In genomic region chr1:161730050-161730564, GRCh38 we compare ENCODE assay signal across 9 cellular contexts. TPM values are rescaled to one million over a fixed set of nuclear protein-coding genes. Genes with fewer than 3 reads are reported as not detected.
DNase-seq lines count a peak whose midpoint lies in the region; ATAC-seq and TF ChIP-seq lines count a peak whose summit lies in the region.
"Had no signal": no experiment of that assay in that cellular context is flagged by ENCODE, and none has a peak within 500 bp of the region (broad histone marks: within the 10 kb centered on the region; RNA-seq: fewer than 3 reads in every experiment).

No MANE protein-coding gene starts in this region.

- peaks cover 39% of the 10 kb centered on the region for H3K4me1 Mint-ChIP-seq in activated CD4-positive, alpha-beta T cell treated with anti-CD3 and anti-CD28 coated beads, Interleukin-2, amount 10 ng/mL, durations not matched to agents 24 days and 14 days

- intact Hi-C loops in activated CD4-positive, alpha-beta T cell treated with anti-CD3 and anti-CD28 coated beads, Interleukin-2, amount 10 ng/mL, durations not matched to agents 24 days and 14 days (cut with micrococcal nuclease) = loop anchor here (1.0 kb wide), 1 partner anchor 14 kb away; no protein-coding TSS in a partner anchor

- H3K4me3 Mint-ChIP-seq in activated CD4-positive, alpha-beta T cell treated with anti-CD3 and anti-CD28 coated beads, Interleukin-2, amount 10 ng/mL, durations not matched to agents 24 days and 14 days = peak overlapping the region; percentile 28

- ATAC-seq in GM18511 (IDR thresholded peaks at IDR 0.05; ENCODE audit: unreplicated experiment) (no peak), HG02885 (IDR thresholded peaks at IDR 0.05; ENCODE audit: poor library complexity, unreplicated experiment) (no peak)

- no peak overlapping the region for H3K4me3 ChIP-seq in fibroblast of pulmonary artery (replicated peaks; ENCODE audit: low read depth, low read length)

- peak overlapping the region; percentile 59 for H3K27ac Mint-ChIP-seq in activated CD4-positive, alpha-beta T cell treated with anti-CD3 and anti-CD28 coated beads, Interleukin-2, amount 10 ng/mL, durations not matched to agents 24 days and 14 days

- in situ Hi-C loops in KBM-7 (cut with MboI; ENCODE audit: low pct_unique_long_range_greater_than_20kb, low sequenced_read_pairs) = no loop called here

- peaks cover 59% of the 10 kb centered on the region for H3K27me3 Mint-ChIP-seq in activated CD4-positive, alpha-beta T cell treated with anti-CD3 and anti-CD28 coated beads, Interleukin-2, amount 10 ng/mL, durations not matched to agents 24 days and 14 days

- no peaks in the 10 kb centered on the region for H3K36me3 Mint-ChIP-seq in activated CD4-positive, alpha-beta T cell treated with anti-CD3 and anti-CD28 coated beads, Interleukin-2, amount 10 ng/mL, durations not matched to agents 24 days and 14 days (ENCODE audit: low read depth)

- DNase-seq in AG08396 (ENCODE audit: low spot score) (peak; percentile 28), KBM-7 (peak; percentile 44), fibroblast of pulmonary artery (ENCODE audit: low read depth) (peak; percentile 51), dedifferentiated amniotic fluid mesenchymal stem cell (ENCODE audit: extremely low spot score) (no peak), erythroblast (lab: John Stamatoyannopoulos, UW) (no peak)
- DNase-seq in activated CD4-positive, alpha-beta T cell treated with anti-CD3 and anti-CD28 coated beads, Interleukin-2, amount 10 ng/mL, durations not matched to agents 24 days and 14 days = peak; percentile 70
- DNase-seq: NCI-H2171 had no signal

- TF ChIP-seq CTCF in fibroblast of pulmonary artery (IDR thresholded peaks at IDR 0.05; ENCODE audit: low read length, missing control alignments) = no peak

- no peak for TF ChIP-seq POLR2A in erythroblast (IDR thresholded peaks at IDR 0.05; ENCODE audit: low read length)

- no peaks in the 10 kb centered on the region for H3K9me3 Mint-ChIP-seq in activated CD4-positive, alpha-beta T cell treated with anti-CD3 and anti-CD28 coated beads, Interleukin-2, amount 10 ng/mL, durations not matched to agents 24 days and 14 days

RNA-seq across cellular contexts. Expression of gene FCRLB, which starts 8.8 kb away (rescaled TPM):
- not detected in 2 replicates for total RNA-seq in activated CD4-positive, alpha-beta T cell treated with anti-CD3 and anti-CD28 coated beads, Interleukin-2, amount 10 ng/mL, durations not matched to agents 24 days and 14 days

RNA-seq across cellular contexts. Expression of gene DUSP12, which starts 19.5 kb away (rescaled TPM):
- total RNA-seq in activated CD4-positive, alpha-beta T cell treated with anti-CD3 and anti-CD28 coated beads, Interleukin-2, amount 10 ng/mL, durations not matched to agents 24 days and 14 days = 38.2 and 39.7 TPM in 2 replicates

RNA-seq across cellular contexts. Expression of gene FCRLA, which starts 23.1 kb away (rescaled TPM):
- total RNA-seq in activated CD4-positive, alpha-beta T cell treated with anti-CD3 and anti-CD28 coated beads, Interleukin-2, amount 10 ng/mL, durations not matched to agents 24 days and 14 days = not detected in 2 replicates

RNA-seq across cellular contexts. Expression of gene ATF6, which starts 36.0 kb away (rescaled TPM):
- 23.6 and 27.7 TPM in 2 replicates for total RNA-seq in activated CD4-positive, alpha-beta T cell treated with anti-CD3 and anti-CD28 coated beads, Interleukin-2, amount 10 ng/mL, durations not matched to agents 24 days and 14 days

Comparison
In these comparisons a context has a peak if more than half of its experiments do, and no peak if none do; other contexts are left out.
1. DNase-seq: peak in AG08396 (single experiment), KBM-7 (single experiment), activated CD4-positive, alpha-beta T cell treated with anti-CD3 and anti-CD28 coated beads, Interleukin-2, amount 10 ng/mL, durations not matched to agents 24 days and 14 days (single experiment) and fibroblast of pulmonary artery (single experiment); none in dedifferentiated amniotic fluid mesenchymal stem cell (single experiment) and erythroblast (0 of 2).